In genomic region chr19:11754663-11755062, GRCh38 we compare ENCODE assay signal across 28 cellular contexts. TPM values are rescaled to one million over a fixed set of nuclear protein-coding genes. Genes with fewer than 3 reads are reported as not detected.
DNase-seq lines count a peak whose midpoint lies in the region; ATAC-seq, FAIRE-seq and TF ChIP-seq lines count a peak whose summit lies in the region.
"Had no signal": no experiment of that assay in that cellular context is flagged by ENCODE, and none has a peak within 500 bp of the region (broad histone marks: within the 10 kb centered on the region; RNA-seq: fewer than 3 reads in every experiment).

No MANE protein-coding gene starts in this region.

- no peak for TF ChIP-seq RAD21 in K562 (CRISPR knock-in tag; conservative IDR thresholded peaks at IDR 0.05 in 1 of 2, IDR thresholded peaks at IDR 0.05 in 1 of 2)

- H4K8ac ChIP-seq in trophoblast cell (ENCODE audit: low read depth, low read length), result no peak overlapping the region

- H3K23ac ChIP-seq in trophoblast cell (ENCODE audit: low read length), result no peak overlapping the region

- in situ Hi-C loops in K562 (cut with MboI), result no loop called here

- no peaks in the 10 kb centered on the region for H3K4me1 Mint-ChIP-seq in MCF 10A (ENCODE audit: insufficient read depth, unreplicated experiment)
- H3K4me1 Mint-ChIP-seq: B cell had no signal

- no peaks in the 10 kb centered on the region for H3K27me3 ChIP-seq in breast epithelium
- no peaks in the 10 kb centered on the region for H3K27me3 ChIP-seq in K562 (ENCODE audit: control insufficient read depth in 2 of 2, insufficient read depth in 2 of 2, low read length in 2 of 2)
- H3K27me3 ChIP-seq in trophoblast cell (ENCODE audit: insufficient read depth, low read length), result no peaks in the 10 kb centered on the region
- H3K27me3 ChIP-seq in sigmoid colon, result no peaks in the 10 kb centered on the region
- H3K27me3 ChIP-seq: BLaER1 treated with 17β-estradiol and CSF1 and Interleukin-3, amounts not matched to agents 10 nM and 100 nM had no signal

- H3K4me2 ChIP-seq in K562 (ENCODE audit: insufficient read depth, low read length), result no peak overlapping the region
- no peak overlapping the region for H3K4me2 ChIP-seq in trophoblast cell (ENCODE audit: low read length)
- H3K4me2 ChIP-seq: A549; BLaER1 treated with 17β-estradiol and CSF1 and Interleukin-3, amounts not matched to agents 10 nM and 100 nM had no signal

- BruUV-seq in MCF 10A (replicated peaks; lab: Mats Ljungman, UMichigan) (no TSS peak), K562 (replicated peaks; lab: Mats Ljungman, UMichigan) (no TSS peak)

- H2BK120ac ChIP-seq in trophoblast cell (ENCODE audit: insufficient read depth, low read length, poor library complexity), result no peak overlapping the region

- H3K79me1 ChIP-seq in trophoblast cell (ENCODE audit: low read length), result no peaks in the 10 kb centered on the region

- no peak overlapping the region for H2BK12ac ChIP-seq in trophoblast cell (ENCODE audit: low read length)

- H3K79me2 ChIP-seq in K562 (ENCODE audit: control insufficient read depth, insufficient read depth, low read length) (no peaks in the 10 kb centered on the region), trophoblast cell (ENCODE audit: control insufficient read depth, insufficient read depth, low read length, poor library complexity) (no peaks in the 10 kb centered on the region)

- H4K91ac ChIP-seq in trophoblast cell (ENCODE audit: low read depth, low read length), result no peak overlapping the region

- H3K36me3 ChIP-seq in breast epithelium (no peaks in the 10 kb centered on the region), K562 (ENCODE audit: control insufficient read depth, insufficient read depth, low read length) (no peaks in the 10 kb centered on the region), trophoblast cell (ENCODE audit: control insufficient read depth in 1 of 2, insufficient read depth in 2 of 2, low read length in 2 of 2) (no peaks in the 10 kb centered on the region), sigmoid colon (no peaks in the 10 kb centered on the region)

- no peaks in the 10 kb centered on the region for H3K27me3 Mint-ChIP-seq in MCF 10A (ENCODE audit: insufficient read depth, unreplicated experiment)

- TF ChIP-seq POLR2A in breast epithelium (IDR thresholded peaks at IDR 0.05), result no peak
- no peak for TF ChIP-seq POLR2A in K562 (conservative IDR thresholded peaks at IDR 0.05)
- no peak for TF ChIP-seq POLR2A in sigmoid colon (IDR thresholded peaks at IDR 0.05)

- intact Hi-C loops in breast epithelium (cut with DNase I; ENCODE audit: low total_unique reads), result no loop called here
- intact Hi-C loops in MCF 10A (cut with micrococcal nuclease), result no loop called here
- intact Hi-C loops in K562 (cut with micrococcal nuclease), result no loop called here
- intact Hi-C loops in sigmoid colon (cut with DNase I), result no loop called here

- H3K36me3 Mint-ChIP-seq in MCF 10A (ENCODE audit: insufficient read depth, unreplicated experiment), result peaks cover 6% of the 10 kb centered on the region
- H3K36me3 Mint-ChIP-seq: CD8-positive, alpha-beta T cell had no signal

- no peak for DNase-seq in breast epithelium (ENCODE audit: low spot score in 2 of 2)
- DNase-seq in MCF 10A (ENCODE audit: unreplicated experiment), result no peak
- DNase-seq in K562 (ENCODE audit: extremely low read depth in 1 of 4, low spot score in 3 of 4), result no peak
- DNase-seq in trophoblast cell, result peak; percentile 69 to 96
- no peak for DNase-seq in sigmoid colon
- no peak for DNase-seq in DMS 273 treated with DMSO at 0.1 percent for 48 hours (lab: John Stamatoyannopoulos, UW)
- DNase-seq: AML-193; Caco-2; Calu3; CD4-positive, alpha-beta T cell; CD8-positive, alpha-beta T cell; DMS153; DMS53; DMS79; DND-41; EL; GDM1 had no signal

- 15% methylated on average over 4 of the region's 4 CpGs for WGBS in K562 (ENCODE audit: insufficient coverage, low coverage, missing lambda C conversion rate)
- no CpG with 5 or more reads among the region's 4 CpGs for WGBS in trophoblast cell (ENCODE audit: extremely low coverage, insufficient coverage, insufficient read length)
- WGBS in sigmoid colon, 2 donors, result 90 to 92% methylated on average over 4 of the region's 4 CpGs

- CTCF ChIA-PET in MCF 10A (lab: Yijun Ruan, JAX) (no interaction called here), K562 (lab: Yijun Ruan, JAX; ENCODE audit: low intra/inter-chr PET ratio) (no interaction called here)

- H4K20me1 ChIP-seq in K562 (replicated peaks; ENCODE audit: control insufficient read depth, insufficient read depth, low read length), result no peaks in the 10 kb centered on the region
- H4K20me1 ChIP-seq: BLaER1 treated with 17β-estradiol and CSF1 and Interleukin-3, amounts not matched to agents 10 nM and 100 nM had no signal

- no peaks in the 10 kb centered on the region for H3K9me1 ChIP-seq in K562 (ENCODE audit: control insufficient read depth, insufficient read depth, low read length)

- no peak overlapping the region for H3K27ac Mint-ChIP-seq in MCF 10A (ENCODE audit: low read depth, unreplicated experiment)
- H3K27ac Mint-ChIP-seq: B cell; CD4-positive, alpha-beta T cell; CD8-positive, alpha-beta T cell had no signal

- no peak overlapping the region for H3K4ac ChIP-seq in trophoblast cell (ENCODE audit: low read depth, low read length)

- TF ChIP-seq EP300 in K562 (IDR thresholded peaks at IDR 0.05; ENCODE audit: low read length), result no peak
- TF ChIP-seq EP300 in sigmoid colon (IDR thresholded peaks at IDR 0.05), result no peak

- peaks cover 20% of the 10 kb centered on the region for H3K9me3 Mint-ChIP-seq in MCF 10A (ENCODE audit: unreplicated experiment)

- no peak overlapping the region for H2AK5ac ChIP-seq in trophoblast cell (ENCODE audit: low read length)

- H3K9me3 ChIP-seq in breast epithelium (peaks cover 6 to 21% of the 10 kb centered on the region in 2 donors), K562 (replicated peaks; ENCODE audit: control insufficient read depth, insufficient read depth, low read depth, low read length) (peaks cover 8% of the 10 kb centered on the region), trophoblast cell (ENCODE audit: insufficient read depth, low read depth, low read length) (no peaks in the 10 kb centered on the region), sigmoid colon (peaks cover 0 to 6% (median 2%) of the 10 kb centered on the region in 4 donors)

- no peak overlapping the region for H4K12ac ChIP-seq in trophoblast cell (ENCODE audit: low read depth, low read length)

- no peak overlapping the region for H3K14ac ChIP-seq in trophoblast cell (ENCODE audit: low read length)

- H3K27ac ChIP-seq in breast epithelium (peak overlapping the region; percentile 46 to 66), K562 (ENCODE audit: extremely low read depth, low read depth, low read length) (no peak overlapping the region), trophoblast cell (ENCODE audit: low read depth, low read length) (no peak overlapping the region), sigmoid colon (no peak overlapping the region)
- H3K27ac ChIP-seq: 22Rv1; A549; BLaER1 treated with 17β-estradiol and CSF1 and Interleukin-3, amounts not matched to agents 10 nM and 100 nM; C4-2B had no signal

- TF ChIP-seq CTCF in breast epithelium (IDR thresholded peaks at IDR 0.05), result no peak
- TF ChIP-seq CTCF in MCF 10A (IDR thresholded peaks at IDR 0.05; ENCODE audit: unreplicated experiment), result no peak
- TF ChIP-seq CTCF in K562 (IDR thresholded peaks at IDR 0.05 in 2 of 3, conservative IDR thresholded peaks at IDR 0.05 in 1 of 3; ENCODE audit: insufficient read depth in 2 of 3, low read depth in 1 of 3, low read length in 3 of 3), result no peak
- no peak for TF ChIP-seq CTCF in sigmoid colon (IDR thresholded peaks at IDR 0.05)

- POLR2A ChIA-PET in MCF 10A (lab: Yijun Ruan, JAX) (no interaction called here), K562 (lab: Yijun Ruan, JAX) (no interaction called here)

- H3K4me1 ChIP-seq in breast epithelium (no peaks in the 10 kb centered on the region), K562 (replicated peaks in 1 of 2; ENCODE audit: control insufficient read depth in 2 of 2, insufficient read depth in 2 of 2, low read length in 2 of 2) (no peaks in the 10 kb centered on the region), trophoblast cell (ENCODE audit: control insufficient read depth in 1 of 2, insufficient read depth in 2 of 2, low read length in 2 of 2) (no peaks in the 10 kb centered on the region), sigmoid colon (no peaks in the 10 kb centered on the region)
- H3K4me1 ChIP-seq: A549; BLaER1 treated with 17β-estradiol and CSF1 and Interleukin-3, amounts not matched to agents 10 nM and 100 nM; Caco-2 had no signal

- ATAC-seq in K562, result no peak
- ATAC-seq: A549; CD8-positive, alpha-beta T cell; GM12878 had no signal

- H3K9ac ChIP-seq in K562 (ENCODE audit: insufficient read depth in 1 of 2, low read depth in 2 of 2, low read length in 2 of 2) (no peak overlapping the region), trophoblast cell (ENCODE audit: low read length) (no peak overlapping the region)
- H3K9ac ChIP-seq: BLaER1 treated with 17β-estradiol and CSF1 and Interleukin-3, amounts not matched to agents 10 nM and 100 nM had no signal

- H3K4me3 Mint-ChIP-seq in MCF 10A (ENCODE audit: unreplicated experiment), result no peak overlapping the region
- H3K4me3 Mint-ChIP-seq: B cell; CD4-positive, alpha-beta T cell; CD8-positive, alpha-beta T cell had no signal

- H3K18ac ChIP-seq in trophoblast cell (ENCODE audit: low read length), result no peak overlapping the region

- H2AFZ ChIP-seq in K562 (ENCODE audit: low read depth, low read length), result no peak overlapping the region
- no peak overlapping the region for H2AFZ ChIP-seq in trophoblast cell (ENCODE audit: insufficient read depth, low read length, poor library complexity)

- no peak overlapping the region for H3K4me3 ChIP-seq in breast epithelium
- H3K4me3 ChIP-seq in K562, result no peak overlapping the region
- no peak overlapping the region for H3K4me3 ChIP-seq in trophoblast cell (ENCODE audit: low read depth, low read length)
- H3K4me3 ChIP-seq in sigmoid colon, result no peak overlapping the region
- H3K4me3 ChIP-seq: A549; BLaER1 treated with 17β-estradiol and CSF1 and Interleukin-3, amounts not matched to agents 10 nM and 100 nM; GM12878 had no signal

- H2BK5ac ChIP-seq in trophoblast cell (ENCODE audit: low read depth, low read length, poor library complexity), result no peak overlapping the region

- FAIRE-seq in K562 (lab: Jason Lieb, UNC), result no peak
- FAIRE-seq: A549, D721Med, GM12878, GM12892, GM18507 had no signal

RNA-seq across cellular contexts. Expression of gene ZNF441, which starts 12.1 kb away (rescaled TPM):
- total RNA-seq in breast epithelium (10 to 100 TPM in 2 of 3 donors, 1 to 10 TPM in 1; 7.7 to 17.6 (median 10.2) TPM), MCF 10A (2022) (3.4 and 4.2 TPM in 2 replicates), K562 (2014; rRNA removed) (7.8 and 8.2 TPM in 2 replicates), K562 (2014; rRNA removed; fragmentation: Illumina TruSeq; extraction: Trizol) (12.0 and 12.2 TPM in 2 replicates), K562 (2015; rRNA removed; fragmentation: Illumina TruSeq; extraction: Trizol) (10.4 and 14.0 TPM in 2 replicates), K562 (2021) (5.6 and 5.7 TPM in 2 replicates), sigmoid colon (10 to 100 TPM in 1 of 4 donors, 1 to 10 TPM in 3; 8.4 to 10.5 (median 8.8) TPM)
- 20.6 and 66.2 TPM in 2 replicates for total RNA-seq in K562 (2011; cell fraction: chromatin; rRNA removed; ENCODE audit: low replicate concordance)
- total RNA-seq in K562 (2011; cell fraction: nucleolus; rRNA removed), result 11.5 and 20.8 TPM in 2 replicates
- 23.3 and 24.1 TPM in 2 replicates for total RNA-seq in K562 (2011; cell fraction: nucleoplasm; rRNA removed)
- polyA plus RNA-seq in K562 (2011; rRNA removed) (10.5 and 11.1 TPM in 2 replicates), K562 (2014; fragmentation: Illumina TruSeq; extraction: Trizol) (6.4 and 8.3 TPM in 2 replicates), K562 (2014; fragmentation: Nextera tagmentation; extraction: Ambion mirVana) (1 to 10 TPM; 1.9 to 3.3 TPM), K562 (2014; rRNA removed) (7.0 and 7.4 TPM in 2 replicates), sigmoid colon (1 to 10 TPM in 2 of 3 donors, under 1 TPM in 1; 0.92 to 5.7 (median 2.4) TPM)
- 1.3 and 2.1 TPM in 2 replicates for polyA plus RNA-seq in K562 (2011; cell fraction: cytosol; rRNA removed)
- 22.4 and 23.3 TPM in 2 replicates for polyA plus RNA-seq in K562 (2011; cell fraction: nucleus; rRNA removed)
- 3.4 and 5.7 TPM in 2 replicates for polyA plus RNA-seq in K562 (2012)
- 21.8 and 32.6 TPM in 2 replicates for polyA minus RNA-seq in K562 (2011; rRNA and poly(A)+ RNA removed)
- polyA minus RNA-seq in K562 (2011; cell fraction: cytosol; rRNA and poly(A)+ RNA removed), result 4.3 and 8.7 TPM in 2 replicates
- 21.7 and 40.3 TPM in 2 replicates for polyA minus RNA-seq in K562 (2011; cell fraction: nucleus; rRNA and poly(A)+ RNA removed)
- 1.2 and 1.3 TPM in 2 replicates for polyA plus RNA-seq in trophoblast cell (2013)

RNA-seq across cellular contexts. Expression of gene ZNF823, which starts 15.9 kb away (rescaled TPM):
- total RNA-seq in breast epithelium (10 to 100 TPM; 10.4 to 20.9 (median 13.1) TPM), MCF 10A (2022) (0.54 and 1.9 TPM in 2 replicates), K562 (2014; rRNA removed) (4.0 and 4.2 TPM in 2 replicates), K562 (2014; rRNA removed; fragmentation: Illumina TruSeq; extraction: Trizol) (8.8 and 9.5 TPM in 2 replicates), K562 (2015; rRNA removed; fragmentation: Illumina TruSeq; extraction: Trizol) (11.0 and 13.4 TPM in 2 replicates), K562 (2021) (4.4 and 5.0 TPM in 2 replicates), sigmoid colon (10 to 100 TPM in 3 of 4 donors, 1 to 10 TPM in 1; 4.1 to 22.8 (median 17.3) TPM)
- 6.3 and 16.7 TPM in 2 replicates for total RNA-seq in K562 (2011; cell fraction: chromatin; rRNA removed; ENCODE audit: low replicate concordance)
- total RNA-seq in K562 (2011; cell fraction: nucleolus; rRNA removed), result 4.2 and 4.6 TPM in 2 replicates
- 4.1 and 4.8 TPM in 2 replicates for total RNA-seq in K562 (2011; cell fraction: nucleoplasm; rRNA removed)
- polyA plus RNA-seq in K562 (2011; rRNA removed) (7.7 and 7.9 TPM in 2 replicates), K562 (2014; fragmentation: Illumina TruSeq; extraction: Trizol) (6.1 and 6.7 TPM in 2 replicates), K562 (2014; fragmentation: Nextera tagmentation; extraction: Ambion mirVana) (10 to 100 TPM in 1 of 2 experiments, 1 to 10 TPM in 1; 5.4 to 11.6 TPM), K562 (2014; rRNA removed) (4.1 and 4.6 TPM in 2 replicates), sigmoid colon (10 to 100 TPM in 1 of 3 donors, 1 to 10 TPM in 2; 4.6 to 12.5 (median 7.8) TPM)
- polyA plus RNA-seq in K562 (2011; cell fraction: cytosol; rRNA removed), result 2.1 and 3.6 TPM in 2 replicates
- polyA plus RNA-seq in K562 (2011; cell fraction: nucleus; rRNA removed), result 4.3 and 7.7 TPM in 2 replicates
- polyA plus RNA-seq in K562 (2012), result 4.4 and 5.8 TPM in 2 replicates
- 15.3 and 21.9 TPM in 2 replicates for polyA minus RNA-seq in K562 (2011; rRNA and poly(A)+ RNA removed)
- 5.2 and 5.9 TPM in 2 replicates for polyA minus RNA-seq in K562 (2011; cell fraction: cytosol; rRNA and poly(A)+ RNA removed)
- 2.0 and 5.2 TPM in 2 replicates for polyA minus RNA-seq in K562 (2011; cell fraction: nucleus; rRNA and poly(A)+ RNA removed)
- 18.8 and 20.9 TPM in 2 replicates for polyA plus RNA-seq in trophoblast cell (2013)

RNA-seq across cellular contexts. Expression of gene ZNF491, which starts 43.7 kb away (rescaled TPM):
- total RNA-seq in breast epithelium (1 to 10 TPM; 1.6 to 3.9 (median 3.2) TPM), MCF 10A (2022) (not detected in 2 replicates), K562 (2014; rRNA removed) (0.27 and 0.53 TPM in 2 replicates), K562 (2014; rRNA removed; fragmentation: Illumina TruSeq; extraction: Trizol) (0.61 and 0.95 TPM in 2 replicates), K562 (2015; rRNA removed; fragmentation: Illumina TruSeq; extraction: Trizol) (0.34 and 0.65 TPM in 2 replicates), K562 (2021) (0.38 and 0.51 TPM in 2 replicates), sigmoid colon (1 to 10 TPM; 3.6 to 6.1 (median 5.1) TPM)
- total RNA-seq in K562 (2011; cell fraction: chromatin; rRNA removed; ENCODE audit: low replicate concordance), result 2.3 and 4.6 TPM in 2 replicates
- 0.83 and 2.2 TPM in 2 replicates for total RNA-seq in K562 (2011; cell fraction: nucleolus; rRNA removed)
- total RNA-seq in K562 (2011; cell fraction: nucleoplasm; rRNA removed), result 3.0 and 3.8 TPM in 2 replicates
- polyA plus RNA-seq in K562 (2011; rRNA removed) (0.56 and 0.70 TPM in 2 replicates), K562 (2014; fragmentation: Illumina TruSeq; extraction: Trizol) (0.25 and 0.28 TPM in 2 replicates), K562 (2014; fragmentation: Nextera tagmentation; extraction: Ambion mirVana) (under 1 TPM in 1 of 2 experiments, not detected in 1; 0.24 TPM), K562 (2014; rRNA removed) (0.19 and 0.22 TPM in 2 replicates), sigmoid colon (1 to 10 TPM in 1 of 3 donors, under 1 TPM in 2; 0.46 to 1.0 (median 0.60) TPM)
- 0.29 TPM in 1 of 2 replicates, not detected in the other for polyA plus RNA-seq in K562 (2011; cell fraction: cytosol; rRNA removed)
- polyA plus RNA-seq in K562 (2011; cell fraction: nucleus; rRNA removed), result 0.63 and 1.5 TPM in 2 replicates
- 0.18 and 0.42 TPM in 2 replicates for polyA plus RNA-seq in K562 (2012)
- polyA minus RNA-seq in K562 (2011; rRNA and poly(A)+ RNA removed), result 1.6 and 2.8 TPM in 2 replicates
- 0.55 TPM in 1 of 2 replicates, not detected in the other for polyA minus RNA-seq in K562 (2011; cell fraction: cytosol; rRNA and poly(A)+ RNA removed)
- 0.94 and 1.6 TPM in 2 replicates for polyA minus RNA-seq in K562 (2011; cell fraction: nucleus; rRNA and poly(A)+ RNA removed)
- polyA plus RNA-seq in trophoblast cell (2013), result 0.64 and 0.77 TPM in 2 replicates
- total RNA-seq: A172, G401 had no signal
- polyA plus RNA-seq: A549 had no signal

RNA-seq across cellular contexts. Expression of gene ZNF440, which starts 59.4 kb away (rescaled TPM):
- total RNA-seq in breast epithelium, result 10 to 100 TPM in 2 of 3 donors, 1 to 10 TPM in 1; 9.8 to 16.4 (median 16.0) TPM
- total RNA-seq in MCF 10A (2022), result 2.6 and 3.5 TPM in 2 replicates
- 40.8 and 110 TPM in 2 replicates for total RNA-seq in K562 (2011; cell fraction: chromatin; rRNA removed; ENCODE audit: low replicate concordance)
- 29.2 and 39.6 TPM in 2 replicates for total RNA-seq in K562 (2011; cell fraction: nucleolus; rRNA removed)
- total RNA-seq in K562 (2011; cell fraction: nucleoplasm; rRNA removed), result 54.2 and 68.9 TPM in 2 replicates
- total RNA-seq in K562 (2014; rRNA removed), result 13.4 and 18.1 TPM in 2 replicates
- 32.6 and 36.4 TPM in 2 replicates for total RNA-seq in K562 (2014; rRNA removed; fragmentation: Illumina TruSeq; extraction: Trizol)
- 25.3 and 26.9 TPM in 2 replicates for total RNA-seq in K562 (2015; rRNA removed; fragmentation: Illumina TruSeq; extraction: Trizol)
- 19.1 and 19.3 TPM in 2 replicates for total RNA-seq in K562 (2021)
- 16.6 and 19.5 TPM in 2 replicates for polyA plus RNA-seq in K562 (2011; rRNA removed)
- polyA plus RNA-seq in K562 (2011; cell fraction: cytosol; rRNA removed), result 3.1 and 6.3 TPM in 2 replicates
- 18.1 and 18.4 TPM in 2 replicates for polyA plus RNA-seq in K562 (2011; cell fraction: nucleus; rRNA removed)
- 7.3 and 8.4 TPM in 2 replicates for polyA plus RNA-seq in K562 (2012)
- 12.1 and 12.7 TPM in 2 replicates for polyA plus RNA-seq in K562 (2014; fragmentation: Illumina TruSeq; extraction: Trizol)
- polyA plus RNA-seq in K562 (2014; fragmentation: Nextera tagmentation; extraction: Ambion mirVana), result 1 to 10 TPM; 5.9 to 6.1 TPM
- polyA plus RNA-seq in K562 (2014; rRNA removed), result 12.2 and 13.3 TPM in 2 replicates
- 38.9 and 51.8 TPM in 2 replicates for polyA minus RNA-seq in K562 (2011; rRNA and poly(A)+ RNA removed)
- 20.8 and 30.1 TPM in 2 replicates for polyA minus RNA-seq in K562 (2011; cell fraction: cytosol; rRNA and poly(A)+ RNA removed)
- polyA minus RNA-seq in K562 (2011; cell fraction: nucleus; rRNA and poly(A)+ RNA removed), result 12.4 and 22.0 TPM in 2 replicates
- polyA plus RNA-seq in trophoblast cell (2013), result 10.8 and 11.1 TPM in 2 replicates
- 10 to 100 TPM in 2 of 4 donors, 1 to 10 TPM in 2; 5.6 to 15.0 (median 9.6) TPM for total RNA-seq in sigmoid colon
- polyA plus RNA-seq in sigmoid colon, result 10 to 100 TPM in 1 of 3 donors, 1 to 10 TPM in 2; 7.4 to 13.8 (median 9.0) TPM

Comparison
In these comparisons a context has a peak if more than half of its experiments do, and no peak if none do; other contexts are left out.
1. DNase-seq: peak in trophoblast cell (2 of 2); none in breast epithelium (0 of 2), MCF 10A (single experiment), K562 (0 of 4), sigmoid colon (single experiment) and DMS 273 treated with DMSO at 0.1 percent for 48 hours (single experiment).
2. H3K27ac ChIP-seq: peak in breast epithelium (2 of 2); none in K562 (single experiment), trophoblast cell (single experiment) and sigmoid colon (0 of 4).